ENCODE assay signal across 1 cellular context in genomic region chr13:33933810-33934209, GRCh38.
TF ChIP-seq lines count a peak whose summit lies in the region.

No MANE protein-coding gene starts in this region.

TF ChIP-seq in SK-N-SH treated with all-trans-retinoic acid at 6 μM for 48 hours, 23 proteins besides CTCF, POLR2A, EP300 and RAD21 (continued from another document):
- no peak for TF ChIP-seq TSHZ2 (CRISPR knock-in tag; IDR thresholded peaks at IDR 0.05)
- TF ChIP-seq OSR1 (CRISPR knock-in tag; IDR thresholded peaks at IDR 0.05), result no peak
- TF ChIP-seq ARNTL (CRISPR knock-in tag; IDR thresholded peaks at IDR 0.05; ENCODE audit: borderline replicate concordance, low read depth), result no peak
